18 cellular contexts compared by ENCODE assay signal in genomic region chr16:3581392-3581791, GRCh38. TPM values are rescaled to one million over a fixed set of nuclear protein-coding genes. Genes with fewer than 3 reads are reported as not detected.
DNase-seq lines count a peak whose midpoint lies in the region; ATAC-seq, FAIRE-seq and TF ChIP-seq lines count a peak whose summit lies in the region.
"Had no signal": no experiment of that assay in that cellular context is flagged by ENCODE, and none has a peak within 500 bp of the region (broad histone marks: within the 10 kb centered on the region; RNA-seq: fewer than 3 reads in every experiment).

No MANE protein-coding gene starts in this region.

- H3K27me3 ChIP-seq in BLaER1 treated with 17β-estradiol and CSF1 and Interleukin-3, amounts not matched to agents 10 nM and 100 nM, result no peaks in the 10 kb centered on the region
- no peaks in the 10 kb centered on the region; the same call in 1 of the 2 replicates for H3K27me3 ChIP-seq in IMR-90 (ENCODE audit: control insufficient read depth, insufficient read depth, low read length)
- H3K27me3 ChIP-seq in thyroid gland, result no peaks in the 10 kb centered on the region

- no peak overlapping the region for H2AK5ac ChIP-seq in IMR-90 (ENCODE audit: low read depth, low read length)

- peaks cover 7 to 53% (median 40%) of the 10 kb centered on the region in 11 experiments; a peak in 21 of 22 replicates for H3K36me3 ChIP-seq in BLaER1 treated with 17β-estradiol and CSF1 and Interleukin-3, amounts not matched to agents 10 nM and 100 nM
- H3K36me3 ChIP-seq in IMR-90 (ENCODE audit: control insufficient read depth, insufficient read depth, low read length), result peaks cover 12% of the 10 kb centered on the region
- H3K36me3 ChIP-seq in thyroid gland, result no peaks in the 10 kb centered on the region

- no peak overlapping the region for H3K4me3 ChIP-seq in BLaER1 treated with 17β-estradiol and CSF1 and Interleukin-3, amounts not matched to agents 10 nM and 100 nM
- H3K4me3 ChIP-seq in IMR-90 (ENCODE audit: insufficient read depth, low read depth, low read length), result no peak overlapping the region
- no peak overlapping the region for H3K4me3 ChIP-seq in thyroid gland (replicated peaks in 1 of 3)

- no peaks in the 10 kb centered on the region for H3K9me3 ChIP-seq in BLaER1 treated with 17β-estradiol and CSF1 and Interleukin-3, amounts not matched to agents 10 nM and 100 nM (replicated peaks in 1 of 11)
- H3K9me3 ChIP-seq in IMR-90 (ENCODE audit: control insufficient read depth, insufficient read depth, low read length), result no peaks in the 10 kb centered on the region
- no peaks in the 10 kb centered on the region for H3K9me3 ChIP-seq in thyroid gland
- H3K9me3 ChIP-seq: SK-N-SH had no signal

- no peak for DNase-seq in IMR-90
- DNase-seq in chondrocyte (ENCODE audit: low spot score), result peak; percentile 91
- DNase-seq in neural crest cell (ENCODE audit: low read depth, low spot score), result no peak
- no peak for DNase-seq in frontal cortex (ENCODE audit: low spot score in 2 of 2)
- DNase-seq in thyroid gland, result no peak
- DNase-seq: ACHN, DND-41, H9, NCI-H1417, NCI-H187, NCI-H2227 treated with DMSO at 0.1 percent for 48 hours, NCI-H510A treated with DMSO at 0.1 percent for 48 hours, NCI-H774, SHP77 treated with DMSO at 0.1 percent for 48 hours, SK-N-SH had no signal

- H4K5ac ChIP-seq in IMR-90 (ENCODE audit: low read depth, low read length), result no peak overlapping the region

- WGBS in IMR-90 (ENCODE audit: extremely low coverage in 2 of 2, insufficient read length in 1 of 2), 2 experiments, result 97% methylated on average over 6 of the region's 10 CpGs; no CpG with 5 or more reads in 1 of the 2 experiments
- WGBS in thyroid gland, 2 donors, result 95 to 97% methylated on average over 8 to 10 of the region's 10 CpGs

- H3K4ac ChIP-seq in IMR-90 (ENCODE audit: low read depth, low read length), result no peak overlapping the region

- no peak overlapping the region for H3K27ac Mint-ChIP-seq in chondrocyte (ENCODE audit: unreplicated experiment)
- peak overlapping the region; percentile 78 for H3K27ac Mint-ChIP-seq in neural crest cell (ENCODE audit: unreplicated experiment)

- H3K27ac ChIP-seq in BLaER1 treated with 17β-estradiol and CSF1 and Interleukin-3, amounts not matched to agents 10 nM and 100 nM, result peak overlapping the region in 6 of 11 experiments; percentile 80 to 87 (median 84); a peak in 11 of 22 replicates
- H3K27ac ChIP-seq in IMR-90 (ENCODE audit: insufficient read depth, low read length) (no peak overlapping the region), thyroid gland (no peak overlapping the region)

- ATAC-seq in IMR-90 (ENCODE audit: low read depth) (no peak), HG02623 (IDR thresholded peaks at IDR 0.05; ENCODE audit: unreplicated experiment) (no peak)

- H2BK5ac ChIP-seq in IMR-90 (ENCODE audit: low read depth, low read length, poor library complexity, severe bottlenecking), result no peak overlapping the region

- no peak overlapping the region for H4K91ac ChIP-seq in IMR-90 (ENCODE audit: insufficient read depth, low read depth, low read length)

- H4K20me1 ChIP-seq in BLaER1 treated with 17β-estradiol and CSF1 and Interleukin-3, amounts not matched to agents 10 nM and 100 nM, result peaks cover 0 to 55% (median 0%) of the 10 kb centered on the region in 11 experiments; a peak in 8 of 22 replicates
- H4K20me1 ChIP-seq in IMR-90 (ENCODE audit: insufficient read depth, low read length), result no peaks in the 10 kb centered on the region

- peak overlapping the region in 10 of 11 experiments; percentile 94 to 100 (median 97); a peak in 21 of 22 replicates for H3K4me2 ChIP-seq in BLaER1 treated with 17β-estradiol and CSF1 and Interleukin-3, amounts not matched to agents 10 nM and 100 nM
- H3K4me2 ChIP-seq in IMR-90 (ENCODE audit: low read depth, low read length), result no peak overlapping the region
- H3K4me2 ChIP-seq: SK-N-SH had no signal

- no peak overlapping the region for H2BK120ac ChIP-seq in IMR-90 (ENCODE audit: low read depth, low read length)

- CTCF ChIA-PET in IMR-90 (lab: Yijun Ruan, JAX), result no interaction called here

- H3K23ac ChIP-seq in IMR-90 (ENCODE audit: low read depth, low read length), result no peak overlapping the region

- dilution Hi-C loops in IMR-90 (cut with HindIII; ENCODE audit: low sequenced_read_pairs, unreplicated experiment), result no loop called here

- intact Hi-C loops in IMR-90 (cut with micrococcal nuclease) (no loop called here), thyroid gland (cut with DNase I) (no loop called here)

- in situ Hi-C loops in IMR-90 (cut with MboI; ENCODE audit: low sequenced_read_pairs), result no loop called here

- peaks cover 71 to 100% (median 90%) of the 10 kb centered on the region in 10 experiments for H3K4me1 ChIP-seq in BLaER1 treated with 17β-estradiol and CSF1 and Interleukin-3, amounts not matched to agents 10 nM and 100 nM
- H3K4me1 ChIP-seq in IMR-90 (ENCODE audit: control insufficient read depth, insufficient read depth, low read length) (no peaks in the 10 kb centered on the region; the same call in 1 of the 2 replicates), thyroid gland (no peaks in the 10 kb centered on the region)

- no peaks in the 10 kb centered on the region for H3K9me1 ChIP-seq in IMR-90 (ENCODE audit: insufficient read depth, low read length)

- H3K36me3 Mint-ChIP-seq in chondrocyte (ENCODE audit: low read depth) (peaks cover 2% of the 10 kb centered on the region), neural crest cell (ENCODE audit: low read depth) (no peaks in the 10 kb centered on the region)

- H4K8ac ChIP-seq in IMR-90 (ENCODE audit: low read depth in 2 of 2, low read length in 2 of 2), result no peak overlapping the region

- no peak overlapping the region for H2BK20ac ChIP-seq in IMR-90 (ENCODE audit: low read depth, low read length)

- no peak overlapping the region for H2BK15ac ChIP-seq in IMR-90 (ENCODE audit: low read depth, low read length)

- no peak overlapping the region for H3K14ac ChIP-seq in IMR-90 (replicated peaks; ENCODE audit: low read depth, low read length)

- H3K27me3 Mint-ChIP-seq in chondrocyte (ENCODE audit: low read depth), result no peaks in the 10 kb centered on the region
- H3K27me3 Mint-ChIP-seq in neural crest cell (ENCODE audit: low read depth), result no peaks in the 10 kb centered on the region

- H3K18ac ChIP-seq in IMR-90 (ENCODE audit: low read depth, low read length), result no peak overlapping the region

- TSS peak; percentile 85 for BruUV-seq in IMR-90 (replicated peaks; lab: Mats Ljungman, UMichigan)

- H3K4me1 Mint-ChIP-seq in chondrocyte (ENCODE audit: low read depth), result peaks cover 12% of the 10 kb centered on the region
- H3K4me1 Mint-ChIP-seq in neural crest cell, result peaks cover 13% of the 10 kb centered on the region

- no peak overlapping the region for H2AFZ ChIP-seq in IMR-90 (replicated peaks; ENCODE audit: low read length, poor library complexity)

- TF ChIP-seq POLR2A in IMR-90 (IDR thresholded peaks at IDR 0.05; ENCODE audit: low read depth, low read length) (no peak), thyroid gland (IDR thresholded peaks at IDR 0.05) (no peak)

- no peak overlapping the region for H3K56ac ChIP-seq in IMR-90 (ENCODE audit: extremely low read depth, insufficient read depth, low read length)

- peak overlapping the region in 8 of 11 experiments; percentile 10 to 81 (median 74); a peak in 9 of 22 replicates for H3K9ac ChIP-seq in BLaER1 treated with 17β-estradiol and CSF1 and Interleukin-3, amounts not matched to agents 10 nM and 100 nM
- H3K9ac ChIP-seq in IMR-90 (ENCODE audit: low read depth, low read length), result no peak overlapping the region
- H3K9ac ChIP-seq: SK-N-SH had no signal

- no peak for TF ChIP-seq CTCF in IMR-90 (conservative IDR thresholded peaks at IDR 0.05; ENCODE audit: low read depth, low read length)
- no peak for TF ChIP-seq CTCF in chondrocyte (IDR thresholded peaks at IDR 0.05)
- no peak for TF ChIP-seq CTCF in neural crest cell (conservative IDR thresholded peaks at IDR 0.05)
- TF ChIP-seq CTCF in thyroid gland (IDR thresholded peaks at IDR 0.05), result no peak

- TF ChIP-seq RAD21 in IMR-90 (IDR thresholded peaks at IDR 0.05; ENCODE audit: low read length), result no peak

- POLR2A ChIA-PET in IMR-90 (lab: Charles Lee; ENCODE audit: unreplicated experiment), result no interaction called here

- no peak for FAIRE-seq in frontal cortex (lab: Jason Lieb, UNC)
- FAIRE-seq: G401.6 had no signal

- H3K4me3 Mint-ChIP-seq in chondrocyte (ENCODE audit: unreplicated experiment) (no peak overlapping the region), neural crest cell (no peak overlapping the region)
- H3K4me3 Mint-ChIP-seq: H9 had no signal

- H3K79me1 ChIP-seq in IMR-90 (ENCODE audit: low read depth in 1 of 2, low read length in 2 of 2), result no peaks in the 10 kb centered on the region

- no peak overlapping the region for H2AK9ac ChIP-seq in IMR-90 (replicated peaks; ENCODE audit: low read depth, low read length, poor library complexity)

- H3K9me3 Mint-ChIP-seq in chondrocyte (ENCODE audit: low read depth), result no peaks in the 10 kb centered on the region
- no peaks in the 10 kb centered on the region for H3K9me3 Mint-ChIP-seq in neural crest cell
- H3K9me3 Mint-ChIP-seq: H9 had no signal

TF ChIP-seq in IMR-90, 13 proteins besides CTCF, POLR2A, EP300 and RAD21 (continues in another document):
- TF ChIP-seq NFE2L2 (IDR thresholded peaks at IDR 0.05; ENCODE audit: low read depth, low read length) (no peak), ELK1 (IDR thresholded peaks at IDR 0.05; ENCODE audit: borderline replicate concordance, low read depth, low read length) (no peak), RCOR1 (IDR thresholded peaks at IDR 0.05; ENCODE audit: insufficient replicate concordance, low read length) (no peak)

RNA-seq across cellular contexts. Expression of gene NLRC3, which starts 4.2 kb away (rescaled TPM):
- total RNA-seq in IMR-90 (2012; rRNA removed), result not detected in 2 replicates
- polyA plus RNA-seq in IMR-90 (2012; rRNA removed), result not detected in 2 replicates
- not detected in 2 replicates for polyA plus RNA-seq in IMR-90 (2012; cell fraction: cytosol; rRNA removed)
- 0.02 and 0.14 TPM in 2 replicates for polyA plus RNA-seq in IMR-90 (2012; cell fraction: nucleus; rRNA removed; ENCODE audit: low replicate concordance)
- total RNA-seq in chondrocyte, result 0.05 to 0.24 TPM (median 0.12 TPM) in 3 replicates
- 0.18 TPM in 1 of 2 replicates, not detected in the other for total RNA-seq in neural crest cell
- 0.41 TPM for total RNA-seq in frontal cortex
- 1 to 10 TPM; 1.3 to 4.7 (median 1.4) TPM for total RNA-seq in thyroid gland
- polyA plus RNA-seq: SK-N-SH had no signal

RNA-seq across cellular contexts. Expression of gene SLX4, which starts 30.0 kb away (rescaled TPM):
- total RNA-seq in IMR-90 (2012; rRNA removed) (1.3 and 1.7 TPM in 2 replicates), chondrocyte (9.3 to 11.8 TPM (median 9.9 TPM) in 3 replicates), neural crest cell (17.2 and 17.7 TPM in 2 replicates), frontal cortex (4.5 TPM), thyroid gland (1 to 10 TPM; 2.7 to 4.9 (median 4.5) TPM)
- 2.8 and 3.1 TPM in 2 replicates for polyA plus RNA-seq in IMR-90 (2012; rRNA removed)
- 1.2 TPM in 2 replicates for polyA plus RNA-seq in IMR-90 (2012; cell fraction: cytosol; rRNA removed)
- 7.8 and 9.9 TPM in 2 replicates for polyA plus RNA-seq in IMR-90 (2012; cell fraction: nucleus; rRNA removed; ENCODE audit: low replicate concordance)

Comparison
In these comparisons a context has a peak if more than half of its experiments do, and no peak if none do; other contexts are left out.
1. H3K27ac ChIP-seq: peak in BLaER1 treated with 17β-estradiol and CSF1 and Interleukin-3, amounts not matched to agents 10 nM and 100 nM (6 of 11); none in IMR-90 (single experiment) and thyroid gland (0 of 3).